Comparison of ENCODE assay signal across 15 cellular contexts in genomic region chr18:3620146-3621119, GRCh38.
"Had no signal": no experiment of that assay in that cellular context is flagged by ENCODE, and none has a peak within 500 bp of the region (broad histone marks: within the 10 kb centered on the region; RNA-seq: fewer than 3 reads in every experiment).

No MANE protein-coding gene starts in this region.

- H3K9me3 ChIP-seq: gastroesophageal sphincter, psoas muscle, sigmoid colon had no signal

- DNase-seq: activated CD4-positive, alpha-beta T cell treated with anti-CD3 and anti-CD28 coated beads, Interleukin-2, amount 50 U/mL, for 4 hours; activated naive CD4-positive, alpha-beta T cell; cortex of kidney; effector memory CD4-positive, alpha-beta T cell; kidney; nephron progenitor cell; psoas muscle; sigmoid colon; stimulated activated CD4-positive, alpha-beta T cell treated with anti-CD3 and anti-CD28 coated beads, Interleukin-12 subunit alpha, Interleukin-12 subunit beta, amount 100 ng/mL, for 4 hours; stimulated activated CD4-positive, alpha-beta T cell treated with anti-CD3 and anti-CD28 coated beads, Interleukin-2, amount 100 ng/mL, for 48 hours; stimulated activated naive CD8-positive, alpha-beta T cell treated with anti-CD3 and anti-CD28 coated beads, Interleukin-15, Interleukin-2, amounts not matched to agents 100 U/mL and 50 U/mL, for 24 hours; T-cell had no signal

- H3K36me3 ChIP-seq: cardiac muscle cell, gastroesophageal sphincter, sigmoid colon had no signal

- ATAC-seq: gastroesophageal sphincter; psoas muscle; stimulated activated naive CD8-positive, alpha-beta T cell treated with anti-CD3 and anti-CD28 coated beads, Interleukin-15, Interleukin-2, amounts not matched to agents 100 U/mL and 50 U/mL, for 24 hours; T-cell had no signal

- H3K27ac ChIP-seq: epithelial cell of prostate, gastroesophageal sphincter, psoas muscle had no signal

- H3K4me3 ChIP-seq: cardiac muscle cell, gastroesophageal sphincter, psoas muscle, sigmoid colon had no signal

- H3K27me3 ChIP-seq: cardiac muscle cell, gastroesophageal sphincter, sigmoid colon had no signal
